1 cellular context compared by ENCODE assay signal in the genomic region with DNA sequence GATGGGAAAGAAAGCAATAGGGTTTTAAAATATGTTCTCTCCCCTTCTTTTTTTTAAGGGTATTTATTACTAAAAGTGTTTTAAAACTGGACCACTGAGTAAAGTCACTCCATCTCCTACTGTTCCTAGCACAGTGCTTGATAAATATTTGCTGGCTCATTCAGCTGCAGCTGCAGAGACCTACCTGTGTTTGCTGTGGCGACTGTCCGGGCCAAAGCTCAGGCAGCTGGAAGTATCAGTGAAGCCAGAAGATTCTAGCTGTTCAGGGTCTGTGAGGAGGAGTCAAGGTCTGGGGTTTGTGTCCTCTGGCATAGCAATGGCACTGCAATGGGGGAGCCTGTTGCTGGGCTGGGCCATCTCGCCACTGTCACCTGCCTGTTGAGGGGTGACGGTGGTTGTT.
TF ChIP-seq lines count a peak whose summit lies in the region.

No MANE protein-coding gene starts in this region.

TF ChIP-seq in liver, 16 proteins besides CTCF, POLR2A, EP300 and RAD21 (continued from another document):
- TF ChIP-seq, protein P1, sequence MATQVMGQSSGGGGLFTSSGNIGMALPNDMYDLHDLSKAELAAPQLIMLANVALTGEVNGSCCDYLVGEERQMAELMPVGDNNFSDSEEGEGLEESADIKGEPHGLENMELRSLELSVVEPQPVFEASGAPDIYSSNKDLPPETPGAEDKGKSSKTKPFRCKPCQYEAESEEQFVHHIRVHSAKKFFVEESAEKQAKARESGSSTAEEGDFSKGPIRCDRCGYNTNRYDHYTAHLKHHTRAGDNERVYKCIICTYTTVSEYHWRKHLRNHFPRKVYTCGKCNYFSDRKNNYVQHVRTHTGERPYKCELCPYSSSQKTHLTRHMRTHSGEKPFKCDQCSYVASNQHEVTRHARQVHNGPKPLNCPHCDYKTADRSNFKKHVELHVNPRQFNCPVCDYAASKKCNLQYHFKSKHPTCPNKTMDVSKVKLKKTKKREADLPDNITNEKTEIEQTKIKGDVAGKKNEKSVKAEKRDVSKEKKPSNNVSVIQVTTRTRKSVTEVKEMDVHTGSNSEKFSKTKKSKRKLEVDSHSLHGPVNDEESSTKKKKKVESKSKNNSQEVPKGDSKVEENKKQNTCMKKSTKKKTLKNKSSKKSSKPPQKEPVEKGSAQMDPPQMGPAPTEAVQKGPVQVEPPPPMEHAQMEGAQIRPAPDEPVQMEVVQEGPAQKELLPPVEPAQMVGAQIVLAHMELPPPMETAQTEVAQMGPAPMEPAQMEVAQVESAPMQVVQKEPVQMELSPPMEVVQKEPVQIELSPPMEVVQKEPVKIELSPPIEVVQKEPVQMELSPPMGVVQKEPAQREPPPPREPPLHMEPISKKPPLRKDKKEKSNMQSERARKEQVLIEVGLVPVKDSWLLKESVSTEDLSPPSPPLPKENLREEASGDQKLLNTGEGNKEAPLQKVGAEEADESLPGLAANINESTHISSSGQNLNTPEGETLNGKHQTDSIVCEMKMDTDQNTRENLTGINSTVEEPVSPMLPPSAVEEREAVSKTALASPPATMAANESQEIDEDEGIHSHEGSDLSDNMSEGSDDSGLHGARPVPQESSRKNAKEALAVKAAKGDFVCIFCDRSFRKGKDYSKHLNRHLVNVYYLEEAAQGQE (IDR thresholded peaks at IDR 0.05): peak; percentile 66
- peak in 1 of 2 donors; percentile 25 for TF ChIP-seq JUND (IDR thresholded peaks at IDR 0.05)
- peak in 1 of 2 donors; percentile 71 for TF ChIP-seq RXRA (IDR thresholded peaks at IDR 0.05)
- TF ChIP-seq, protein P2, sequence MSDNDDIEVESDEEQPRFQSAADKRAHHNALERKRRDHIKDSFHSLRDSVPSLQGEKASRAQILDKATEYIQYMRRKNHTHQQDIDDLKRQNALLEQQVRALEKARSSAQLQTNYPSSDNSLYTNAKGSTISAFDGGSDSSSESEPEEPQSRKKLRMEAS (IDR thresholded peaks at IDR 0.05): no peak
- no peak for TF ChIP-seq EGR1 (IDR thresholded peaks at IDR 0.05; ENCODE audit: low read depth in 2 of 2)
- TF ChIP-seq HNF4A (conservative IDR thresholded peaks at IDR 0.05): peak; percentile 38 to 85
- TF ChIP-seq FOXA2 (IDR thresholded peaks at IDR 0.05): no peak
- TF ChIP-seq FOXA1 (IDR thresholded peaks at IDR 0.05): no peak
- TF ChIP-seq TAF1 (conservative IDR thresholded peaks at IDR 0.05): no peak
- no peak for TF ChIP-seq NR2F2 (IDR thresholded peaks at IDR 0.05)
- no peak for TF ChIP-seq SP1 (IDR thresholded peaks at IDR 0.05)
- no peak for TF ChIP-seq HNF4G (IDR thresholded peaks at IDR 0.05)
